Comparison of ENCODE assay signal across 8 cellular contexts in the genomic region with DNA sequence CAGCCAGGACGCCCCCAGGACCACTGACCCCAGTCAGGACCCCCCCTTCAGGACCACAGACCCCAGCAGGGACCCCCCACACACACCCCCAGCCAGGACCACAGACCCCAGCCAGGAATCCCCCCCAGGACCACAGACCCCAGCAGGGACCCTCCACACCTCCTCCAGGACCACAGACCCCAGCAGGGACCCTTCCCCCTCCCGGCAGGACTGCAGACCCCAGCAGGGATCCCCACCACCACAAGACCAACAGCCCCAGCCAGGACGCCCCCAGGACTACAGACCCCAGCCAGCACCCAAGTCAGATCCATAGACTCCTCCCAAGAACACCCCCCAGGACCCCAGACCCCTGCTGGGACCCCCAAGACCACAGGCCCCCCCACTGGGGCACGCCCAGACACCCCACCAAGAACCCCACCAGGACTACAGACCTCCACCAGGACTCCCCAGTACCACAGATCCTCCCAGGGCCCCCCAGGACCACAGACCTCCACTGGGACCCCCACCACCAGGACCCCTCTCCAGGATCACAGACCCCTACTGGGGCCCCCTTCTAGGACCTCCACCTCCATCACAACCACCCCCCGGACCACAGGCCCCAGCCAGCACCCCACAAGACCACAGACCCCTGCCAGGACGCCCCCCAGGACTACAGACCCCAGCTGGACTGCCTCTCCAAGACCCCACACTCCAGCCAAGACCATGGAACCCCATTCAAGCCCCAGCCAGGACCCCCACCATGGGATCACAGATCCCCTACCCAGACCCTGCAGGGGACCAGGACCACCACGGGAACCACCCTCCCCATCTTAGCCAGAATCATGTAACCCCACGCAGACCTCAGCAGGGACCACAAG. TPM values are rescaled to one million over a fixed set of nuclear protein-coding genes. Genes with fewer than 3 reads are reported as not detected.
A peak's percentile ranks its signal among the peaks of the same experiment; 100 is the strongest.
DNase-seq lines count a peak whose midpoint lies in the region; ATAC-seq and TF ChIP-seq lines count a peak whose summit lies in the region.

No MANE protein-coding gene starts in this region.

- H3K36me3 ChIP-seq in PC-3 (ENCODE audit: low read depth, low read length) (no peaks in the 10 kb centered on the region), parathyroid adenoma (ENCODE audit: control insufficient read depth, insufficient read depth, low read length) (no peaks in the 10 kb centered on the region)

- intact Hi-C loops in PC-3 (cut with micrococcal nuclease) = no loop called here

- H3K9me2 ChIP-seq in PC-3 (replicated peaks; ENCODE audit: low read length) = no peaks in the 10 kb centered on the region

- H3K9ac ChIP-seq in PC-3 (ENCODE audit: low read length) = no peak overlapping the region
- no peak overlapping the region for H3K9ac ChIP-seq in parathyroid adenoma

- peak; percentile 38 for DNase-seq in D341Med (ENCODE audit: low spot score)
- DNase-seq in PC-3 = no peak
- DNase-seq in epithelial cell of proximal tubule (ENCODE audit: low read depth) = no peak
- DNase-seq in effector CD8-positive, alpha-beta T cell (lab: John Stamatoyannopoulos, UW) = no peak
- DNase-seq in stimulated activated CD4-positive, alpha-beta T cell treated with anti-CD3 and anti-CD28 coated beads, Interleukin-4, amount 100 ng/mL, for 24 hours = no peak
- DNase-seq in AG20443 (ENCODE audit: low spot score) = no peak

- TF ChIP-seq CTCF in PC-3 (conservative IDR thresholded peaks at IDR 0.05; ENCODE audit: low read depth, low read length) (no peak), epithelial cell of proximal tubule (conservative IDR thresholded peaks at IDR 0.05; ENCODE audit: low read depth, low read length) (no peak), parathyroid adenoma (IDR thresholded peaks at IDR 0.05) (no peak)

- H2AFZ ChIP-seq in PC-3 (ENCODE audit: low read length) (0 out of 2 replicates have a peak overlapping the region, but pooled peaks have one; percentile 45), parathyroid adenoma (no peak overlapping the region)

- H3K27me3 ChIP-seq in PC-3 (ENCODE audit: low read length) (no peaks in the 10 kb centered on the region), parathyroid adenoma (ENCODE audit: control insufficient read depth, insufficient read depth, low read length) (no peaks in the 10 kb centered on the region)

- H3K4me2 ChIP-seq in PC-3 (ENCODE audit: low read length) = peak overlapping the region; percentile 48
- H3K4me2 ChIP-seq in parathyroid adenoma (ENCODE audit: low read length) = no peak overlapping the region

- no TSS peak for BruUV-seq in PC-3 (replicated peaks; lab: Mats Ljungman, UMichigan)

- H4K20me1 ChIP-seq in PC-3 (ENCODE audit: low read length) = no peaks in the 10 kb centered on the region

- H3K9me3 ChIP-seq in PC-3 (ENCODE audit: low read length) = no peaks in the 10 kb centered on the region
- no peaks in the 10 kb centered on the region for H3K9me3 ChIP-seq in parathyroid adenoma (ENCODE audit: control insufficient read depth, low read length)

- H3F3A ChIP-seq in PC-3 (ENCODE audit: low read length, unreplicated experiment) = no peaks in the 10 kb centered on the region

- POLR2A ChIA-PET in PC-3 (lab: Charles Lee; ENCODE audit: unreplicated experiment) = no interaction called here

- ATAC-seq in PC-3 (no peak), GM21619 (IDR thresholded peaks at IDR 0.05; ENCODE audit: unreplicated experiment) (no peak)

- H3K4me1 ChIP-seq in PC-3 (ENCODE audit: insufficient read depth, low read length) = peaks cover 8% of the 10 kb centered on the region; the same call in 1 of the 2 replicates
- no peaks in the 10 kb centered on the region for H3K4me1 ChIP-seq in parathyroid adenoma

- H3K79me2 ChIP-seq in PC-3 (ENCODE audit: low read length) (peaks cover 29% of the 10 kb centered on the region), parathyroid adenoma (no peaks in the 10 kb centered on the region)

- H3K27ac ChIP-seq in PC-3 (ENCODE audit: low read length) (no peak overlapping the region), parathyroid adenoma (no peak overlapping the region)

- CTCF ChIA-PET in PC-3 (lab: Charles Lee) = no interaction called here

- H3K4me3 ChIP-seq in PC-3 (ENCODE audit: low read length) = 0 out of 2 replicates have a peak overlapping the region, but pooled peaks have one; percentile 37
- H3K4me3 ChIP-seq in epithelial cell of proximal tubule (ENCODE audit: low read depth, low read length) = peak overlapping the region; percentile 82
- H3K4me3 ChIP-seq in parathyroid adenoma (ENCODE audit: low read depth, low read length) = peak overlapping the region; percentile 47

RNA-seq across cellular contexts. Expression of a gene that starts 0.7 kb away (rescaled TPM):
- 11.5 and 13.8 TPM in 2 replicates for total RNA-seq in PC-3 (2014; rRNA removed)
- 20.5 and 22.8 TPM in 2 replicates for total RNA-seq in epithelial cell of proximal tubule

RNA-seq across cellular contexts. Expression of a gene that starts 0.7 kb away (rescaled TPM):
- total RNA-seq in PC-3 (2014; rRNA removed) = 14.2 and 15.9 TPM in 2 replicates
- total RNA-seq in epithelial cell of proximal tubule = 36.7 and 39.2 TPM in 2 replicates
